In the genomic region with DNA sequence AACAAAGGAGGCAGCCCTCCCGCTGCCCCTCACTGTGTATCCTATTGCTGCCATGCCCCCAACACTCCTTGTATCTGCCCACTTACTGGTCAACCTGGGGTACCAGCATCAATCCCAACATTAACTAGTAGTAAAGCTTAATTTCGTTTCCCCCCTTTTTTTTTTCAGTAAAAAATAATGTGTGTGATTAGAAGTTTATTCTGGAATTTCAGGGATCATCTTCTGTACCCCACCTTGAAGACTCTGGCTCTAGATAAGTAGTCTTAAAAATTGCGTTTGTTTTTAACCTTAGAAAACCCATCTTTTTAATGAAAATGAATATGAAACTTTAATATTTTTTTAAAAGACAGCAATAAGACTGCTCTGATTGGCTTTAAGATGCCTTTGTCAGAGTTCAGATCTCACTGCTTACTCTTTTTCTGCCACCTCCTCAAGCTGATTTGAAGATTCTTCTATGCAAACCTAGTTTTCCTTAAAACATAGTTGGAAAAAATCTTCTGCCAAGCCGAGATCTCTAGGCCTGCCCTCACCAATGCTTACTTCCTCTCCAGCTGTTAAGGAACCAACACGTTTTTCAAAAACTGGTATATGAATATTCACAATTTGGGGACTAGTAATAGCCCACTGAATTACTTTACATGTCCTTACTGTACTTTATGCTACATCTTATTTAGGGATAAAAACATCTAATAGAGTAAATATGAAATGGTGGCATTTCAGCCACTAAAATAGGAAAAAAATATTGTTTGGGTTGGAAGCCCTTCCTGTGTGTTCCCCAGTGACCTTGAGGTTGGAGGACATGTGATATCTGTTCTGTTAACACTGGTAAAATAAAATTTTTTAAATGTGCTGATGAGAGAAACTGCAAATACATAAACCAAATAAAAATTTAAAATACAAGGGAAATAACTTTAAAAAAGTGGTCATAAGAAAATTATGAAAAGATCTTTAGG, we compare ENCODE assay signal across 11 cellular contexts. TPM values are rescaled to one million over a fixed set of nuclear protein-coding genes. Genes with fewer than 3 reads are reported as not detected.
DNase-seq lines count a peak whose midpoint lies in the region; ATAC-seq and TF ChIP-seq lines count a peak whose summit lies in the region.
"Had no signal": no experiment of that assay in that cellular context is flagged by ENCODE, and none has a peak within 500 bp of the region (broad histone marks: within the 10 kb centered on the region; RNA-seq: fewer than 3 reads in every experiment).

No MANE protein-coding gene starts in this region.

- peak overlapping the region; percentile 90 for H4K5ac ChIP-seq in IMR-90 (ENCODE audit: low read depth, low read length)

- WGBS in IMR-90 (ENCODE audit: extremely low coverage in 2 of 2, insufficient read length in 1 of 2), 2 experiments = no CpG with 5 or more reads among the region's 5 CpGs
- WGBS in body of pancreas, 2 donors = 39 to 40% methylated on average over 5 of the region's 5 CpGs

- CTCF ChIA-PET in IMR-90 (lab: Yijun Ruan, JAX) = interaction anchor here (1.1 kb wide), 1 partner anchor 63 kb away, joined by 3 read pairs; no protein-coding TSS in a partner anchor

- no peak for TF ChIP-seq RAD21 in IMR-90 (IDR thresholded peaks at IDR 0.05; ENCODE audit: low read length)

- H3K18ac ChIP-seq in IMR-90 (ENCODE audit: low read depth, low read length) = peak overlapping the region; percentile 91

- peak overlapping the region; percentile 96; the same call in 2 of the 3 replicates for H2BK15ac ChIP-seq in IMR-90 (ENCODE audit: low read depth, low read length)

- H3K79me2 ChIP-seq in parathyroid adenoma = no peaks in the 10 kb centered on the region

- H4K8ac ChIP-seq in IMR-90 (ENCODE audit: low read depth in 2 of 2, low read length in 2 of 2) = peak overlapping the region; percentile 89 to 92

- H3K27ac ChIP-seq in BLaER1 treated with 17β-estradiol and CSF1 and Interleukin-3, amounts not matched to agents 10 nM and 100 nM = peak overlapping the region in 4 of 11 experiments; percentile 7 to 40 (median 28); a peak in 5 of 22 replicates
- H3K27ac ChIP-seq in IMR-90 (ENCODE audit: insufficient read depth, low read length) (peak overlapping the region; percentile 87), body of pancreas (peak overlapping the region; percentile 83 to 99 (median 98)), parathyroid adenoma (peak overlapping the region; percentile 49)

- no peak for DNase-seq in IMR-90
- DNase-seq in body of pancreas = no peak
- no peak for DNase-seq in NCI-H1436 (lab: John Stamatoyannopoulos, UW)
- no peak for DNase-seq in AG08395 (ENCODE audit: low spot score)
- DNase-seq in SIG-M5 (lab: John Stamatoyannopoulos, UW) = no peak
- DNase-seq: Karpas-422 had no signal

- POLR2A ChIA-PET in IMR-90 (lab: Charles Lee; ENCODE audit: unreplicated experiment) = no interaction called here

- H4K20me1 ChIP-seq in BLaER1 treated with 17β-estradiol and CSF1 and Interleukin-3, amounts not matched to agents 10 nM and 100 nM = no peaks in the 10 kb centered on the region
- 0 out of 2 replicates have a peak, but pooled peaks cover 4% of the 10 kb centered on the region for H4K20me1 ChIP-seq in IMR-90 (ENCODE audit: insufficient read depth, low read length)

- peak overlapping the region; percentile 90 for H2BK5ac ChIP-seq in IMR-90 (ENCODE audit: low read depth, low read length, poor library complexity, severe bottlenecking)

- TF ChIP-seq CTCF in IMR-90 (conservative IDR thresholded peaks at IDR 0.05; ENCODE audit: low read depth, low read length) = no peak
- TF ChIP-seq CTCF in body of pancreas (IDR thresholded peaks at IDR 0.05) = no peak
- TF ChIP-seq CTCF in parathyroid adenoma (IDR thresholded peaks at IDR 0.05) = no peak

- H3K9me1 ChIP-seq in IMR-90 (ENCODE audit: insufficient read depth, low read length) = peaks cover 7% of the 10 kb centered on the region; the same call in 1 of the 2 replicates

- peak overlapping the region; percentile 66 for H2AFZ ChIP-seq in IMR-90 (replicated peaks; ENCODE audit: low read length, poor library complexity)
- H2AFZ ChIP-seq in parathyroid adenoma = peak overlapping the region; percentile 28

- H3K9me3 ChIP-seq in BLaER1 treated with 17β-estradiol and CSF1 and Interleukin-3, amounts not matched to agents 10 nM and 100 nM (replicated peaks in 1 of 11) = no peaks in the 10 kb centered on the region
- no peaks in the 10 kb centered on the region for H3K9me3 ChIP-seq in IMR-90 (ENCODE audit: control insufficient read depth, insufficient read depth, low read length)
- H3K9me3 ChIP-seq in body of pancreas = no peaks in the 10 kb centered on the region
- no peaks in the 10 kb centered on the region for H3K9me3 ChIP-seq in parathyroid adenoma (ENCODE audit: control insufficient read depth, low read length)

- H3K4me1 ChIP-seq in BLaER1 treated with 17β-estradiol and CSF1 and Interleukin-3, amounts not matched to agents 10 nM and 100 nM = peaks cover 31 to 83% (median 41%) of the 10 kb centered on the region in 10 experiments
- H3K4me1 ChIP-seq in IMR-90 (ENCODE audit: control insufficient read depth, insufficient read depth, low read length) (peaks cover 17% of the 10 kb centered on the region), body of pancreas (peaks cover 68% of the 10 kb centered on the region), parathyroid adenoma (peaks cover 21% of the 10 kb centered on the region)

- H2AK5ac ChIP-seq in IMR-90 (ENCODE audit: low read depth, low read length) = peak overlapping the region; percentile 93; the same call in 1 of the 2 replicates

- H3K9ac ChIP-seq in BLaER1 treated with 17β-estradiol and CSF1 and Interleukin-3, amounts not matched to agents 10 nM and 100 nM = peak overlapping the region in 3 of 11 experiments; percentile 2 to 31 (median 23); a peak in 1 of 22 replicates
- H3K9ac ChIP-seq in IMR-90 (ENCODE audit: low read depth, low read length) = peak overlapping the region; percentile 51; the same call in 1 of the 2 replicates
- no peak overlapping the region for H3K9ac ChIP-seq in parathyroid adenoma

- peak overlapping the region; percentile 2 to 89 (median 45); a peak in 21 of 22 replicates for H3K4me2 ChIP-seq in BLaER1 treated with 17β-estradiol and CSF1 and Interleukin-3, amounts not matched to agents 10 nM and 100 nM
- peak overlapping the region; percentile 79 for H3K4me2 ChIP-seq in IMR-90 (ENCODE audit: low read depth, low read length)
- peak overlapping the region; percentile 41 for H3K4me2 ChIP-seq in parathyroid adenoma (ENCODE audit: low read length)

- H3K4ac ChIP-seq in IMR-90 (ENCODE audit: low read depth, low read length) = peak overlapping the region; percentile 94

- peak overlapping the region; percentile 55; the same call in 1 of the 2 replicates for H3K56ac ChIP-seq in IMR-90 (ENCODE audit: extremely low read depth, insufficient read depth, low read length)

- peaks cover 0 to 23% of the 10 kb centered on the region in 2 experiments; a peak in 2 of 4 replicates for H3K79me1 ChIP-seq in IMR-90 (ENCODE audit: low read depth in 1 of 2, low read length in 2 of 2)

- no peaks in the 10 kb centered on the region for H3K27me3 ChIP-seq in BLaER1 treated with 17β-estradiol and CSF1 and Interleukin-3, amounts not matched to agents 10 nM and 100 nM
- H3K27me3 ChIP-seq in IMR-90 (ENCODE audit: control insufficient read depth, insufficient read depth, low read length) = no peaks in the 10 kb centered on the region
- H3K27me3 ChIP-seq in body of pancreas = no peaks in the 10 kb centered on the region
- no peaks in the 10 kb centered on the region for H3K27me3 ChIP-seq in parathyroid adenoma (ENCODE audit: control insufficient read depth, insufficient read depth, low read length)

- H3K23ac ChIP-seq in IMR-90 (ENCODE audit: low read depth, low read length) = peak overlapping the region; percentile 90

- H2BK120ac ChIP-seq in IMR-90 (ENCODE audit: low read depth, low read length) = peak overlapping the region; percentile 94

- BruUV-seq in IMR-90 (replicated peaks; lab: Mats Ljungman, UMichigan) = no TSS peak

- intact Hi-C loops in IMR-90 (cut with micrococcal nuclease) (no loop called here), body of pancreas (cut with DNase I) (no loop called here)

- H2BK20ac ChIP-seq in IMR-90 (ENCODE audit: low read depth, low read length) = peak overlapping the region; percentile 89

- TF ChIP-seq POLR2A in IMR-90 (IDR thresholded peaks at IDR 0.05; ENCODE audit: low read depth, low read length) = no peak
- no peak for TF ChIP-seq POLR2A in body of pancreas (IDR thresholded peaks at IDR 0.05)

- no peak overlapping the region for H3K4me3 ChIP-seq in BLaER1 treated with 17β-estradiol and CSF1 and Interleukin-3, amounts not matched to agents 10 nM and 100 nM
- H3K4me3 ChIP-seq in IMR-90 (ENCODE audit: insufficient read depth, low read depth, low read length) (no peak overlapping the region), body of pancreas (no peak overlapping the region), parathyroid adenoma (ENCODE audit: low read depth, low read length) (peak overlapping the region; percentile 19)

- H3K36me3 ChIP-seq in BLaER1 treated with 17β-estradiol and CSF1 and Interleukin-3, amounts not matched to agents 10 nM and 100 nM = no peaks in the 10 kb centered on the region
- H3K36me3 ChIP-seq in IMR-90 (ENCODE audit: control insufficient read depth, insufficient read depth, low read length) = no peaks in the 10 kb centered on the region
- no peaks in the 10 kb centered on the region for H3K36me3 ChIP-seq in body of pancreas (replicated peaks in 1 of 2; ENCODE audit: insufficient read depth in 1 of 2, low read depth in 2 of 2)
- H3K36me3 ChIP-seq in parathyroid adenoma (ENCODE audit: control insufficient read depth, insufficient read depth, low read length) = no peaks in the 10 kb centered on the region

- H2AK9ac ChIP-seq in IMR-90 (replicated peaks; ENCODE audit: low read depth, low read length, poor library complexity) = peak overlapping the region; percentile 56

- in situ Hi-C loops in IMR-90 (cut with MboI; ENCODE audit: low sequenced_read_pairs) = no loop called here

- H4K91ac ChIP-seq in IMR-90 (ENCODE audit: insufficient read depth, low read depth, low read length) = peak overlapping the region; percentile 88

- ATAC-seq in IMR-90 (ENCODE audit: low read depth) = no peak
- no peak for ATAC-seq in body of pancreas
- ATAC-seq in GM19455 (IDR thresholded peaks at IDR 0.05; ENCODE audit: unreplicated experiment) = no peak

- dilution Hi-C loops in IMR-90 (cut with HindIII; ENCODE audit: low sequenced_read_pairs, unreplicated experiment) = no loop called here

- peak overlapping the region; percentile 90 for H3K14ac ChIP-seq in IMR-90 (replicated peaks; ENCODE audit: low read depth, low read length)

TF ChIP-seq in IMR-90, 13 proteins besides CTCF, POLR2A, EP300 and RAD21 (continues in another document):
- TF ChIP-seq MAFK (IDR thresholded peaks at IDR 0.05; ENCODE audit: low read depth, low read length) = no peak

RNA-seq across cellular contexts. Expression of gene RHOBTB3, which starts 4.0 kb away (rescaled TPM):
- 356 and 447 TPM in 2 replicates for total RNA-seq in IMR-90 (2012; rRNA removed)
- 117 and 118 TPM in 2 replicates for polyA plus RNA-seq in IMR-90 (2012; rRNA removed)
- 106 and 114 TPM in 2 replicates for polyA plus RNA-seq in IMR-90 (2012; cell fraction: cytosol; rRNA removed)
- polyA plus RNA-seq in IMR-90 (2012; cell fraction: nucleus; rRNA removed; ENCODE audit: low replicate concordance) = 115 and 315 TPM in 2 replicates
- 100 to 1,000 TPM; 153 to 196 TPM for total RNA-seq in body of pancreas

RNA-seq across cellular contexts. Expression of gene SPATA9, which starts 44.3 kb away (rescaled TPM):
- 0.72 and 0.83 TPM in 2 replicates for total RNA-seq in IMR-90 (2012; rRNA removed)
- polyA plus RNA-seq in IMR-90 (2012; rRNA removed) = 0.66 and 0.86 TPM in 2 replicates
- polyA plus RNA-seq in IMR-90 (2012; cell fraction: cytosol; rRNA removed) = 0.16 and 0.25 TPM in 2 replicates
- polyA plus RNA-seq in IMR-90 (2012; cell fraction: nucleus; rRNA removed; ENCODE audit: low replicate concordance) = 0.21 and 2.0 TPM in 2 replicates
- total RNA-seq in body of pancreas = not detected
- total RNA-seq: endothelial cell of umbilical vein, mononuclear cell had no signal
